ENCODE assay signal across 8 cellular contexts in genomic region chr22:23402275-23403151, GRCh38.
DNase-seq lines count a peak whose midpoint lies in the region; ATAC-seq and TF ChIP-seq lines count a peak whose summit lies in the region.

No MANE protein-coding gene starts in this region.

- H3K4me2 ChIP-seq in OCI-LY7 (ENCODE audit: low read length) = peak overlapping the region; percentile 69

- no peaks in the 10 kb centered on the region for H4K20me1 ChIP-seq in OCI-LY7 (ENCODE audit: insufficient read depth, low read length)

- CTCF ChIA-PET in OCI-LY7 (lab: Charles Lee; ENCODE audit: unreplicated experiment) = no interaction called here

- H3K4me3 ChIP-seq in OCI-LY7 (ENCODE audit: low read depth, low read length, poor library complexity, severe bottlenecking) (peak overlapping the region; percentile 62), lower leg skin (ENCODE audit: low read depth, poor library complexity, severe bottlenecking) (no peak overlapping the region)

- H3K9me3 Mint-ChIP-seq in activated naive CD8-positive, alpha-beta T cell treated with anti-CD3 and anti-CD28 coated beads, Interleukin-2, amount 50 U/mL, for 24 hours = no peaks in the 10 kb centered on the region

- peaks cover 6% of the 10 kb centered on the region for H3K4me1 ChIP-seq in OCI-LY7 (ENCODE audit: insufficient read depth, low read length, poor library complexity, severe bottlenecking)

- H3K9me2 ChIP-seq in OCI-LY7 (ENCODE audit: insufficient read depth, low read length) = no peaks in the 10 kb centered on the region

- peak overlapping the region; percentile 42; the same call in 1 of the 2 replicates for H2AFZ ChIP-seq in OCI-LY7 (ENCODE audit: low read length)

- 10 to 16% methylated on average over 24 to 43 of the region's 82 CpGs for WGBS in lower leg skin, 2 donors

- no TSS peak for BruUV-seq in OCI-LY7 (replicated peaks; lab: Mats Ljungman, UMichigan)

- no peak for TF ChIP-seq POLR2A in lower leg skin (IDR thresholded peaks at IDR 0.05)

- H3K79me2 ChIP-seq in OCI-LY7 (ENCODE audit: insufficient read depth, low read depth, low read length) = no peaks in the 10 kb centered on the region

- H3K4me1 Mint-ChIP-seq in activated naive CD8-positive, alpha-beta T cell treated with anti-CD3 and anti-CD28 coated beads, Interleukin-2, amount 50 U/mL, for 24 hours = no peaks in the 10 kb centered on the region

- no peak overlapping the region for H3K27ac ChIP-seq in OCI-LY7 (ENCODE audit: low read depth, low read length, poor library complexity, severe bottlenecking)

- H3K9me3 ChIP-seq in OCI-LY7 (ENCODE audit: low read length) = no peaks in the 10 kb centered on the region

- H3K4me3 Mint-ChIP-seq in activated naive CD8-positive, alpha-beta T cell treated with anti-CD3 and anti-CD28 coated beads, Interleukin-2, amount 50 U/mL, for 24 hours = no peak overlapping the region

- H3K27me3 Mint-ChIP-seq in activated naive CD8-positive, alpha-beta T cell treated with anti-CD3 and anti-CD28 coated beads, Interleukin-2, amount 50 U/mL, for 24 hours = no peaks in the 10 kb centered on the region

- H3K36me3 ChIP-seq in OCI-LY7 (ENCODE audit: insufficient read depth, low read length) = no peaks in the 10 kb centered on the region

- POLR2A ChIA-PET in OCI-LY7 (lab: Charles Lee) = no interaction called here

- H3K36me3 Mint-ChIP-seq in activated naive CD8-positive, alpha-beta T cell treated with anti-CD3 and anti-CD28 coated beads, Interleukin-2, amount 50 U/mL, for 24 hours (ENCODE audit: low read depth) = no peaks in the 10 kb centered on the region

- ATAC-seq in HG03469 (IDR thresholded peaks at IDR 0.05; ENCODE audit: unreplicated experiment) (peak; percentile 46), left ventricle myocardium superior (peak; percentile 73), HG02610 (IDR thresholded peaks at IDR 0.05; ENCODE audit: unreplicated experiment) (no peak)
- peak; percentile 74 for ATAC-seq in activated naive CD8-positive, alpha-beta T cell treated with anti-CD3 and anti-CD28 coated beads, Interleukin-2, amount 50 U/mL, for 24 hours

- TF ChIP-seq CTCF in GM12874 (IDR thresholded peaks at IDR 0.05; ENCODE audit: insufficient read depth, low read depth, low read length) (peak; percentile 81), OCI-LY7 (conservative IDR thresholded peaks at IDR 0.05; ENCODE audit: low read length) (peak; percentile 75), lower leg skin (IDR thresholded peaks at IDR 0.05) (no peak)

- no peak overlapping the region for H3K27ac Mint-ChIP-seq in activated naive CD8-positive, alpha-beta T cell treated with anti-CD3 and anti-CD28 coated beads, Interleukin-2, amount 50 U/mL, for 24 hours

- peak; percentile 86 for DNase-seq in OCI-LY7 (ENCODE audit: low spot score)
- peak; percentile 61 for DNase-seq in activated naive CD8-positive, alpha-beta T cell treated with anti-CD3 and anti-CD28 coated beads, Interleukin-2, amount 50 U/mL, for 24 hours
- peak; percentile 59 for DNase-seq in left ventricle myocardium superior
- DNase-seq in renal cortical epithelial cell (ENCODE audit: low read depth) = peak; percentile 4
- no peak for DNase-seq in lower leg skin (ENCODE audit: low spot score in 2 of 2)

- intact Hi-C loops in OCI-LY7 (cut with micrococcal nuclease; ENCODE audit: unreplicated experiment) = loop anchor here (1.0 to 5.0 kb wide), 2 partner anchors 137 to 190 kb away; no protein-coding TSS in a partner anchor
- intact Hi-C loops in left ventricle myocardium superior (cut with micrococcal nuclease) = no loop called here
- intact Hi-C loops in lower leg skin (cut with DNase I; ENCODE audit: low total_unique reads) = no loop called here

Comparison
In these comparisons a context has a peak if more than half of its experiments do, and no peak if none do; other contexts are left out.
1. CTCF ChIP-seq: peak in GM12874 (single experiment) and OCI-LY7 (single experiment); none in lower leg skin (0 of 3).
2. DNase-seq: peak in OCI-LY7 (single experiment), activated naive CD8-positive, alpha-beta T cell treated with anti-CD3 and anti-CD28 coated beads, Interleukin-2, amount 50 U/mL, for 24 hours (single experiment), left ventricle myocardium superior (single experiment) and renal cortical epithelial cell (single experiment); none in lower leg skin (0 of 2).